In the genomic region with DNA sequence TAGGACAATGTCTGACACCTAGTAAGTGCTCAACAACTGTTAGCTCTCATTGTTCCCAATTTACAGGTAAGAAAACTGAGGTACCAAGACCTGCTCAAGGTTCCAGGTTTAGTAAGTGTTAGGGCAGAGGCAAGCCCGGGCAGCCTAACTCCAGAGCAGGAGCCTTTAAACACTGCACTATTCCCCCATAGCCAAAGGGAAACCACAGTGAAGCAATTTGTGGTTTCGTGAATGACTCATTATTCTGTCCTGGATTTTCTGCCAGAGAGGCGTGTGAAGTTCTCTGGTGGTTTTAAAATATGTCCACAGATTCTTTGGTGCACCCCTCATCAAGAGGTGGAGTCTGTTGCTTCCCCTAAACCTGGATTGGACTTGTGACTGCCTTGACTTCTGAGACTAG, we compare ENCODE assay signal across 7 cellular contexts. TPM values are rescaled to one million over a fixed set of nuclear protein-coding genes. Genes with fewer than 3 reads are reported as not detected.
DNase-seq lines count a peak whose midpoint lies in the region; ATAC-seq, FAIRE-seq and TF ChIP-seq lines count a peak whose summit lies in the region.

No MANE protein-coding gene starts in this region.

- CTCF ChIA-PET in endothelial cell of umbilical vein (lab: Charles Lee): interaction anchor here (1.0 to 3.1 kb wide), 4 partner anchors 21 to 152 kb away, joined by 3 to 13 read pairs (median 7); no protein-coding TSS in a partner anchor

- no peak overlapping the region for H2AFZ ChIP-seq in endothelial cell of umbilical vein (ENCODE audit: low read depth, low read length)

- ATAC-seq in HG02763 (IDR thresholded peaks at IDR 0.05; ENCODE audit: unreplicated experiment): peak; percentile 58
- ATAC-seq in RWPE2 (ENCODE audit: low read depth): peak; percentile 86
- no peak for ATAC-seq in HG03565 (IDR thresholded peaks at IDR 0.05; ENCODE audit: unreplicated experiment)

- H4K20me1 ChIP-seq in endothelial cell of umbilical vein (replicated peaks; ENCODE audit: control insufficient read depth, extremely low read depth, insufficient read depth, low read length): peaks cover 3% of the 10 kb centered on the region

- WGBS in prostate gland: 16% methylated on average over 3 of the region's 3 CpGs

- H3K9me1 ChIP-seq in endothelial cell of umbilical vein (replicated peaks; ENCODE audit: control insufficient read depth, extremely low read depth, insufficient read depth, low read length): no peaks in the 10 kb centered on the region

- H3K36me3 ChIP-seq in RWPE2 (ENCODE audit: low read depth) (no peaks in the 10 kb centered on the region), endothelial cell of umbilical vein (ENCODE audit: control insufficient read depth in 2 of 2, extremely low read depth in 1 of 2, insufficient read depth in 2 of 2, low read length in 2 of 2) (no peaks in the 10 kb centered on the region), prostate gland (no peaks in the 10 kb centered on the region)

- no peak for TF ChIP-seq CTCF in GM12865 (IDR thresholded peaks at IDR 0.05; ENCODE audit: insufficient read depth, low read depth, low read length, missing control alignments)
- no peak for TF ChIP-seq CTCF in RWPE2 (IDR thresholded peaks at IDR 0.05; ENCODE audit: poor library complexity, severe bottlenecking)
- no peak for TF ChIP-seq CTCF in endothelial cell of umbilical vein (IDR thresholded peaks at IDR 0.05; ENCODE audit: extremely low read depth in 1 of 2, insufficient read depth in 1 of 2, low read depth in 1 of 2, low read length in 2 of 2)
- no peak for TF ChIP-seq CTCF in prostate gland (IDR thresholded peaks at IDR 0.05)

- intact Hi-C loops in endothelial cell of umbilical vein (cut with micrococcal nuclease): loop anchor here (2.0 kb wide), 1 partner anchor 24 kb away; the partner anchor contains the start of gene YTHDC2
- intact Hi-C loops in prostate gland (cut with DNase I): no loop called here

- POLR2A ChIA-PET in endothelial cell of umbilical vein (lab: Charles Lee): no interaction called here

- no peak overlapping the region for H3K9ac ChIP-seq in endothelial cell of umbilical vein (replicated peaks; ENCODE audit: extremely low read depth, insufficient read depth, low read length)

- FAIRE-seq in endothelial cell of umbilical vein (lab: Jason Lieb, UNC): peak; percentile 92

- H3K4me3 ChIP-seq in GM12865 (ENCODE audit: low read depth, low read length): no peak overlapping the region
- H3K4me3 ChIP-seq in RWPE2 (ENCODE audit: severe bottlenecking): peak overlapping the region; percentile 58
- H3K4me3 ChIP-seq in endothelial cell of umbilical vein (replicated peaks in 1 of 3; ENCODE audit: insufficient read depth in 1 of 3, low read depth in 1 of 3, low read length in 3 of 3): no peak overlapping the region
- peak overlapping the region in 1 of 2 donors; percentile 52 for H3K4me3 ChIP-seq in prostate gland

- H3K27ac ChIP-seq in RWPE2 (ENCODE audit: poor library complexity, severe bottlenecking): peak overlapping the region; percentile 58
- no peak overlapping the region for H3K27ac ChIP-seq in endothelial cell of umbilical vein (ENCODE audit: insufficient read depth, low read depth, low read length)
- peak overlapping the region in 1 of 2 donors; percentile 79 for H3K27ac ChIP-seq in prostate gland

- H3K4me2 ChIP-seq in endothelial cell of umbilical vein (ENCODE audit: insufficient read depth, low read length): peak overlapping the region; percentile 70

- H3K27me3 ChIP-seq in RWPE2 (ENCODE audit: insufficient read depth, poor library complexity, severe bottlenecking) (no peaks in the 10 kb centered on the region), endothelial cell of umbilical vein (ENCODE audit: control insufficient read depth in 2 of 2, insufficient read depth in 2 of 2, low read length in 2 of 2) (peaks cover 22 to 33% of the 10 kb centered on the region in 2 experiments), prostate gland (replicated peaks; ENCODE audit: insufficient read depth) (no peaks in the 10 kb centered on the region)

- no peaks in the 10 kb centered on the region for H3K79me2 ChIP-seq in endothelial cell of umbilical vein (ENCODE audit: control insufficient read depth, insufficient read depth, low read length)

- H3K9me3 ChIP-seq in RWPE2 (ENCODE audit: severe bottlenecking) (no peaks in the 10 kb centered on the region), endothelial cell of umbilical vein (replicated peaks; ENCODE audit: control insufficient read depth, insufficient read depth, low read length) (peaks cover 5% of the 10 kb centered on the region), prostate gland (no peaks in the 10 kb centered on the region)

- no peak for TF ChIP-seq POLR2A in endothelial cell of umbilical vein (IDR thresholded peaks at IDR 0.05; ENCODE audit: low read depth, low read length)
- no peak for TF ChIP-seq POLR2A in prostate gland (IDR thresholded peaks at IDR 0.05)

- BruUV-seq in endothelial cell of umbilical vein (replicated peaks; lab: Mats Ljungman, UMichigan): no TSS peak

- DNase-seq in GM12865 (ENCODE audit: low read depth) (peak; percentile 35), RWPE2 (ENCODE audit: low spot score) (peak; percentile 90), endothelial cell of umbilical vein (ENCODE audit: low read depth, low spot score) (peak; percentile 36), prostate gland (ENCODE audit: low spot score) (peak; percentile 71), ecto neural progenitor cell (ENCODE audit: low spot score) (no peak)

- dilution Hi-C loops in endothelial cell of umbilical vein (cut with MboI; ENCODE audit: extremely low pct_ligation_motif_present, low sequenced_read_pairs): no loop called here

- H3K4me1 ChIP-seq in RWPE2 (ENCODE audit: insufficient read depth, poor library complexity, severe bottlenecking) (peaks cover 10% of the 10 kb centered on the region), endothelial cell of umbilical vein (ENCODE audit: control insufficient read depth, extremely low read depth, insufficient read depth, low read length) (peaks cover 18% of the 10 kb centered on the region), prostate gland (replicated peaks) (no peaks in the 10 kb centered on the region)

TF ChIP-seq in endothelial cell of umbilical vein, 7 proteins besides CTCF, POLR2A, EP300 and RAD21:
- TF ChIP-seq GATA2 (IDR thresholded peaks at IDR 0.05; ENCODE audit: insufficient read depth, insufficient read length, low read depth, low read length): no peak
- peak; percentile 77 for TF ChIP-seq FOS (IDR thresholded peaks at IDR 0.05; ENCODE audit: borderline replicate concordance, insufficient read depth, low read length)
- no peak for TF ChIP-seq EZH2 (IDR thresholded peaks at IDR 0.05; ENCODE audit: borderline replicate concordance, low read depth, low read length, severe bottlenecking)
- TF ChIP-seq JUN (IDR thresholded peaks at IDR 0.05; ENCODE audit: borderline replicate concordance, insufficient read depth, insufficient read length, low read depth): peak; percentile 50
- TF ChIP-seq, protein P1, sequence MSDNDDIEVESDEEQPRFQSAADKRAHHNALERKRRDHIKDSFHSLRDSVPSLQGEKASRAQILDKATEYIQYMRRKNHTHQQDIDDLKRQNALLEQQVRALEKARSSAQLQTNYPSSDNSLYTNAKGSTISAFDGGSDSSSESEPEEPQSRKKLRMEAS (IDR thresholded peaks at IDR 0.05; ENCODE audit: insufficient read depth, insufficient read length): no peak
- no peak for TF ChIP-seq MYC (IDR thresholded peaks at IDR 0.05; ENCODE audit: low read depth, low read length)
- TF ChIP-seq POLR2AphosphoS5 (IDR thresholded peaks at IDR 0.05; ENCODE audit: insufficient read depth, low read depth, low read length): peak; percentile 27

RNA-seq across cellular contexts. Expression of gene MCC, which starts 1.0 kb away (rescaled TPM):
- total RNA-seq in endothelial cell of umbilical vein (23.0 and 27.5 TPM in 2 replicates), prostate gland (10 to 100 TPM; 41.5 to 54.1 TPM)
- polyA plus RNA-seq in endothelial cell of umbilical vein: 4.4 and 6.9 TPM in 2 replicates
- polyA plus RNA-seq in endothelial cell of umbilical vein (2011; cell fraction: cytosol; rRNA removed): 7.9 and 11.1 TPM in 2 replicates
- 15.5 and 16.4 TPM in 2 replicates for polyA plus RNA-seq in endothelial cell of umbilical vein (2011; cell fraction: nucleus; rRNA removed)
- 10.3 and 11.5 TPM in 2 replicates for polyA plus RNA-seq in endothelial cell of umbilical vein (2012)
- 30.2 and 52.3 TPM in 2 replicates for polyA minus RNA-seq in endothelial cell of umbilical vein
- polyA minus RNA-seq in endothelial cell of umbilical vein (2011; cell fraction: cytosol; rRNA and poly(A)+ RNA removed): 0.10 TPM
- 27.6 and 31.4 TPM in 2 replicates for polyA minus RNA-seq in endothelial cell of umbilical vein (2011; cell fraction: nucleus; rRNA and poly(A)+ RNA removed)

RNA-seq across cellular contexts. Expression of gene YTHDC2, which starts 24.2 kb away (rescaled TPM):
- total RNA-seq in endothelial cell of umbilical vein (33.2 and 40.7 TPM in 2 replicates), prostate gland (10 to 100 TPM; 17.7 to 32.0 TPM)
- 5.5 and 7.6 TPM in 2 replicates for polyA plus RNA-seq in endothelial cell of umbilical vein
- polyA plus RNA-seq in endothelial cell of umbilical vein (2011; cell fraction: cytosol; rRNA removed): 4.7 and 5.6 TPM in 2 replicates
- 45.5 and 52.7 TPM in 2 replicates for polyA plus RNA-seq in endothelial cell of umbilical vein (2011; cell fraction: nucleus; rRNA removed)
- polyA plus RNA-seq in endothelial cell of umbilical vein (2012): 15.0 and 17.2 TPM in 2 replicates
- 30.0 and 40.8 TPM in 2 replicates for polyA minus RNA-seq in endothelial cell of umbilical vein
- 6.1 TPM for polyA minus RNA-seq in endothelial cell of umbilical vein (2011; cell fraction: cytosol; rRNA and poly(A)+ RNA removed)
- polyA minus RNA-seq in endothelial cell of umbilical vein (2011; cell fraction: nucleus; rRNA and poly(A)+ RNA removed): 73.1 and 87.2 TPM in 2 replicates

RNA-seq across cellular contexts. Expression of gene TSSK1B, which starts 54.5 kb away (rescaled TPM):
- total RNA-seq in endothelial cell of umbilical vein: 0.12 TPM in 1 of 2 replicates, not detected in the other
- 0.03 TPM in 1 of 2 replicates, not detected in the other for polyA plus RNA-seq in endothelial cell of umbilical vein
- polyA plus RNA-seq in endothelial cell of umbilical vein (2011; cell fraction: cytosol; rRNA removed): 0.03 TPM in 2 replicates
- 0.25 and 0.60 TPM in 2 replicates for polyA plus RNA-seq in endothelial cell of umbilical vein (2011; cell fraction: nucleus; rRNA removed)
- polyA plus RNA-seq in endothelial cell of umbilical vein (2012): 0.07 TPM in 1 of 2 replicates, not detected in the other
- polyA minus RNA-seq in endothelial cell of umbilical vein: 0.17 and 0.25 TPM in 2 replicates
- polyA minus RNA-seq in endothelial cell of umbilical vein (2011; cell fraction: cytosol; rRNA and poly(A)+ RNA removed): not detected
- 0.67 and 1.8 TPM in 2 replicates for polyA minus RNA-seq in endothelial cell of umbilical vein (2011; cell fraction: nucleus; rRNA and poly(A)+ RNA removed)
- 1 to 10 TPM in 1 of 2 donors, under 1 TPM in 1; 0.32 to 4.0 TPM for total RNA-seq in prostate gland
